In the genomic region with DNA sequence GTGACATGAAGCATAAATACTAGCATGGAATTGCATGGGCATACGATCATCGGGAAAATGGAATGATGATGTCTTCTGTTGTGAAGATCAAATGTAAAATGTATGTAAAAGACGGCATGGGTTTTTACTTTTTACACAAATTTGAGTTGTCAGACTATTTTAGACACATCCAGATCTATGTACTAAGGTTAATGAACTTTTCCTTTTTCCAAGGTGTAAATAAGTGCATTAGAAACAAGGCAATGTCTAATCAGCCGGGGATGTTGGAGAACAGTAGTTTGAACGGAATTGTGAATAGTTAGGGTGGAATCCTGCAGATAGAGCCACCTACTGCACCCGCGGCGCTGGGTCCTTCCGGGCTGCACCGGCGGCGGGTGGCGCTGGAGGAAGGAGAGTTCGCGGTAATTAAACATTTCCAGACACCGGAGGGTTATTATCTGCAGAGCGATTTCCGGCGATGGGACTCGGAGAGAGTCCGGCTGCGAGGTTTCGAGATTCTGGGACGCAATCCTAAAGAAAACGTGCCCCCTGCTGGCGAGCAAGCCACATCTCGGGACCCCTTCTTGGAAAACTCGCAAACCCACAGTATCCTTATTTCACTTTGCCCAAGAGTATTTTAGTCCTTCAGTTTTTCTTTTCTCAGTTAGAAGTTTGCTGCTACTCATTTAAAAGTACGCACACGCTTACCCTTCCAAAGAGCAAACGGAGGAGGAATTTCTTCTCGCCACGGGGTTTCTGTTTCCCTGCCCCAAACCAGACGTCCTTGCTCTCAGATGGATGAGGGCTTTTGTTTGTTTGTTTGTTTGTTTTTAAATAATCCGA, we compare ENCODE assay signal across 8 cellular contexts. TPM values are rescaled to one million over a fixed set of nuclear protein-coding genes. Genes with fewer than 3 reads are reported as not detected.
DNase-seq lines count a peak whose midpoint lies in the region; ATAC-seq and TF ChIP-seq lines count a peak whose summit lies in the region.

No MANE protein-coding gene starts in this region.

- ATAC-seq in HCT116 (peak; percentile 81), T-helper 17 cell (peak; percentile 53), right lobe of liver (peak; percentile 76 to 84 (median 78))

- peak overlapping the region; percentile 13 for H3K9ac ChIP-seq in HCT116 (ENCODE audit: low read length)

- peak; percentile 93 for TF ChIP-seq RAD21 in HCT116 (IDR thresholded peaks at IDR 0.05; ENCODE audit: low read depth)

- H3K4me3 Mint-ChIP-seq in T-helper 17 cell: peak overlapping the region; percentile 95

- peaks cover 30% of the 10 kb centered on the region for H3K4me1 Mint-ChIP-seq in T-helper 17 cell

- POLR2A ChIA-PET in HCT116 (lab: Charles Lee): no interaction called here

- TF ChIP-seq CTCF in HCT116 (IDR thresholded peaks at IDR 0.05 in 2 of 3, conservative IDR thresholded peaks at IDR 0.05 in 1 of 3; ENCODE audit: borderline replicate concordance in 1 of 3, insufficient read depth in 1 of 3, low read depth in 2 of 3, low read length in 2 of 3) (peak; percentile 77 to 87 (median 79)), right lobe of liver (IDR thresholded peaks at IDR 0.05) (peak; percentile 69 to 84 (median 78))

- BruUV-seq in HCT116 (replicated peaks; lab: Mats Ljungman, UMichigan): no TSS peak

- H3K9me3 ChIP-seq in HCT116 (ENCODE audit: control insufficient read depth in 1 of 2, insufficient read depth in 1 of 2, low read depth in 1 of 2, low read length in 2 of 2): no peaks in the 10 kb centered on the region
- H3K9me3 ChIP-seq in T-helper 17 cell (ENCODE audit: control insufficient read depth, low read length, poor library complexity, severe bottlenecking): no peaks in the 10 kb centered on the region
- no peaks in the 10 kb centered on the region for H3K9me3 ChIP-seq in right lobe of liver

- H3K4me3 ChIP-seq in HCT116 (replicated peaks in 1 of 2; ENCODE audit: low read depth in 1 of 2, low read length in 2 of 2): peak overlapping the region; percentile 47 to 55
- H3K4me3 ChIP-seq in right lobe of liver: peak overlapping the region; percentile 50 to 76 (median 61)

- no peaks in the 10 kb centered on the region for H4K20me1 ChIP-seq in HCT116 (ENCODE audit: insufficient read depth)

- DNase-seq in ELF-1 (ENCODE audit: low read depth, low spot score): peak; percentile 73
- peak; percentile 69 for DNase-seq in HCT116 (ENCODE audit: low read depth, low spot score)
- peak; percentile 82 to 93 (median 87) for DNase-seq in NCI-H1417 (lab: John Stamatoyannopoulos, UW)
- DNase-seq in T-helper 17 cell: no peak
- peak; percentile 80 for DNase-seq in dermis blood vessel endothelial cell
- peak; percentile 83 to 84 (median 84) for DNase-seq in right lobe of liver
- DNase-seq in stimulated activated CD4-positive, alpha-beta T cell treated with anti-CD3 and anti-CD28 coated beads, TNF-alpha, amount 100 ng/mL, for 48 hours (ENCODE audit: low read depth in 3 of 3): peak in 2 of 3 donors; percentile 30 to 50
- DNase-seq in NK-92 treated with Interleukin-12 subunit alpha and Interleukin-12 subunit beta, amount 100 ng/mL, for 24 hours (lab: John Stamatoyannopoulos, UW): no peak

- H3K4me1 ChIP-seq in HCT116 (ENCODE audit: control insufficient read depth in 1 of 2, insufficient read depth in 2 of 2, low read length in 2 of 2) (peaks cover 0 to 17% of the 10 kb centered on the region in 2 experiments; a peak in 2 of 4 replicates), right lobe of liver (peaks cover 0 to 14% (median 6%) of the 10 kb centered on the region in 4 donors)

- peaks cover 6% of the 10 kb centered on the region; the same call in 1 of the 2 replicates for H3K27me3 ChIP-seq in HCT116 (ENCODE audit: insufficient read depth, low read length)
- peaks cover 0 to 8% of the 10 kb centered on the region in 2 donors for H3K27me3 ChIP-seq in right lobe of liver

- TF ChIP-seq POLR2A in HCT116 (IDR thresholded peaks at IDR 0.05; ENCODE audit: borderline replicate concordance, extremely low read depth, insufficient read depth, insufficient read length) (no peak), right lobe of liver (IDR thresholded peaks at IDR 0.05) (no peak)

- H2AFZ ChIP-seq in HCT116 (ENCODE audit: low read depth, low read length, poor library complexity, severe bottlenecking): peak overlapping the region; percentile 66

- H3K27ac ChIP-seq in HCT116 (ENCODE audit: low read depth, low read length) (no peak overlapping the region), right lobe of liver (peak overlapping the region in 2 of 3 donors; percentile 30 to 53)

- peak overlapping the region; percentile 75 for H3K4me2 ChIP-seq in HCT116 (ENCODE audit: low read length)

- peak overlapping the region; percentile 91 for H3K27ac Mint-ChIP-seq in T-helper 17 cell

- WGBS in right lobe of liver (ENCODE audit: insufficient coverage, low coverage, low lambda C conversion rate, missing lambda C conversion rate): 2% methylated on average over 17 of the region's 35 CpGs

- intact Hi-C loops in HCT116 (cut with micrococcal nuclease): loop anchor here (1.0 to 2.0 kb wide), 6 partner anchors 479 to 976 kb away; no protein-coding TSS in a partner anchor
- intact Hi-C loops in right lobe of liver (cut with DNase I): loop anchor here in 1 of 2 donors (10.0 kb wide), 1 partner anchor 618 kb away; no protein-coding TSS in a partner anchor

- no peaks in the 10 kb centered on the region for H3K9me2 ChIP-seq in HCT116 (ENCODE audit: insufficient read depth)

- peaks cover 50% of the 10 kb centered on the region for H3K27me3 Mint-ChIP-seq in T-helper 17 cell

- peaks cover 3% of the 10 kb centered on the region for H3K36me3 Mint-ChIP-seq in T-helper 17 cell (ENCODE audit: low read depth)

- RAD21 ChIA-PET in HCT116 (lab: Charles Lee; ENCODE audit: low non-redundant PET in 1 of 2, low total read pairs in 2 of 2, uncharacterized antibody in 2 of 2, unreplicated experiment in 2 of 2): no interaction called here

- CTCF ChIA-PET in HCT116 (lab: Charles Lee): interaction anchor here (1.2 kb wide), 1 partner anchor 613 kb away, joined by 4 read pairs; no protein-coding TSS in a partner anchor

- no peaks in the 10 kb centered on the region for H3K36me3 ChIP-seq in HCT116 (ENCODE audit: control insufficient read depth in 1 of 2, insufficient read depth in 2 of 2, low read length in 2 of 2)
- H3K36me3 ChIP-seq in right lobe of liver: no peaks in the 10 kb centered on the region

- H3K79me2 ChIP-seq in HCT116 (ENCODE audit: insufficient read depth, low read length): no peaks in the 10 kb centered on the region

TF ChIP-seq in HCT116, 20 proteins besides CTCF, POLR2A, EP300 and RAD21:
- TF ChIP-seq EZH2 (IDR thresholded peaks at IDR 0.05) (no peak), ZFX (IDR thresholded peaks at IDR 0.05) (no peak), SIN3A (IDR thresholded peaks at IDR 0.05; ENCODE audit: low read depth) (no peak), EZH2phosphoT487 (IDR thresholded peaks at IDR 0.05; ENCODE audit: borderline replicate concordance) (no peak), POLR2AphosphoS5 (IDR thresholded peaks at IDR 0.05; ENCODE audit: low read depth, low read length) (peak; percentile 31; the same call in 1 of the 2 replicates), YY1 (IDR thresholded peaks at IDR 0.05; ENCODE audit: extremely low read depth, insufficient replicate concordance, low read depth, low read length) (peak; percentile 21), ELF1 (IDR thresholded peaks at IDR 0.05; ENCODE audit: borderline replicate concordance, low read depth) (no peak; the same call in 1 of the 2 replicates)
- TF ChIP-seq, protein P1, sequence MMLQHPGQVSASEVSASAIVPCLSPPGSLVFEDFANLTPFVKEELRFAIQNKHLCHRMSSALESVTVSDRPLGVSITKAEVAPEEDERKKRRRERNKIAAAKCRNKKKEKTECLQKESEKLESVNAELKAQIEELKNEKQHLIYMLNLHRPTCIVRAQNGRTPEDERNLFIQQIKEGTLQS (IDR thresholded peaks at IDR 0.05): no peak
- TF ChIP-seq, protein P2, sequence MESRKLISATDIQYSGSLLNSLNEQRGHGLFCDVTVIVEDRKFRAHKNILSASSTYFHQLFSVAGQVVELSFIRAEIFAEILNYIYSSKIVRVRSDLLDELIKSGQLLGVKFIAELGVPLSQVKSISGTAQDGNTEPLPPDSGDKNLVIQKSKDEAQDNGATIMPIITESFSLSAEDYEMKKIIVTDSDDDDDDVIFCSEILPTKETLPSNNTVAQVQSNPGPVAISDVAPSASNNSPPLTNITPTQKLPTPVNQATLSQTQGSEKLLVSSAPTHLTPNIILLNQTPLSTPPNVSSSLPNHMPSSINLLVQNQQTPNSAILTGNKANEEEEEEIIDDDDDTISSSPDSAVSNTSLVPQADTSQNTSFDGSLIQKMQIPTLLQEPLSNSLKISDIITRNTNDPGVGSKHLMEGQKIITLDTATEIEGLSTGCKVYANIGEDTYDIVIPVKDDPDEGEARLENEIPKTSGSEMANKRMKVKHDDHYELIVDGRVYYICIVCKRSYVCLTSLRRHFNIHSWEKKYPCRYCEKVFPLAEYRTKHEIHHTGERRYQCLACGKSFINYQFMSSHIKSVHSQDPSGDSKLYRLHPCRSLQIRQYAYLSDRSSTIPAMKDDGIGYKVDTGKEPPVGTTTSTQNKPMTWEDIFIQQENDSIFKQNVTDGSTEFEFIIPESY (IDR thresholded peaks at IDR 0.05; ENCODE audit: extremely low read depth, insufficient replicate concordance, low read length): no peak
TF ChIP-seq in HCT116: peak in this region for 2.

RNA-seq across cellular contexts. Expression of gene OSR1, which starts 4.4 kb away (rescaled TPM):
- 2.6 TPM for total RNA-seq in HCT116 (2021; ENCODE audit: unreplicated experiment)
- polyA plus RNA-seq in HCT116 (2012): 1.1 TPM in 2 replicates
- total RNA-seq in T-helper 17 cell: not detected
- 0.09 and 0.17 TPM in 2 replicates for total RNA-seq in dermis blood vessel endothelial cell
- total RNA-seq in right lobe of liver: under 1 TPM in 5 of 6 experiments, not detected in 1; 0.10 to 0.51 (median 0.12) TPM

Comparison
In these comparisons a context has a peak if more than half of its experiments do, and no peak if none do; other contexts are left out.
1. DNase-seq: peak in ELF-1 (single experiment), HCT116 (single experiment), NCI-H1417 (3 of 3), dermis blood vessel endothelial cell (single experiment), right lobe of liver (3 of 3) and stimulated activated CD4-positive, alpha-beta T cell treated with anti-CD3 and anti-CD28 coated beads, TNF-alpha, amount 100 ng/mL, for 48 hours (2 of 3); none in T-helper 17 cell (0 of 3) and NK-92 treated with Interleukin-12 subunit alpha and Interleukin-12 subunit beta, amount 100 ng/mL, for 24 hours (single experiment).
2. Peak in every context shown above with its lines, with median percentiles within 50 percentile points of each other: ATAC-seq.